In genomic region chr7:36278767-36279171, GRCh38 we compare ENCODE assay signal across 10 cellular contexts.
DNase-seq lines count a peak whose midpoint lies in the region; ATAC-seq, FAIRE-seq and TF ChIP-seq lines count a peak whose summit lies in the region.
"Had no signal": no experiment of that assay in that cellular context is flagged by ENCODE, and none has a peak within 500 bp of the region (broad histone marks: within the 10 kb centered on the region; RNA-seq: fewer than 3 reads in every experiment).

No MANE protein-coding gene starts in this region.

- H3K36me3 ChIP-seq in iPS-15b (ENCODE audit: control insufficient read depth, insufficient read depth, low read length) = peaks cover 1% of the 10 kb centered on the region
- no peaks in the 10 kb centered on the region for H3K36me3 ChIP-seq in uterus
- H3K36me3 ChIP-seq: BLaER1 had no signal

- no peak for ATAC-seq in stimulated activated naive B cell treated with anti-CD40 and anti-IgM and Interleukin-4, amounts not matched to agents 10 μg/mL and 1 μg/mL and 100 μg/mL, for 72 hours (replicated peaks)

- H3K36me3 Mint-ChIP-seq in activated CD4-positive, alpha-beta T cell treated with anti-CD3 and anti-CD28 coated beads, Interleukin-2, amount 10 ng/mL, durations not matched to agents 7 days and 5 days (ENCODE audit: low read depth) = no peaks in the 10 kb centered on the region
- H3K36me3 Mint-ChIP-seq in stimulated activated naive B cell treated with anti-CD40 and anti-IgM and Interleukin-4, amounts not matched to agents 10 μg/mL and 1 μg/mL and 100 μg/mL, for 72 hours = no peaks in the 10 kb centered on the region

- no peaks in the 10 kb centered on the region for H3K27me3 ChIP-seq in iPS-15b (ENCODE audit: control insufficient read depth, insufficient read depth, low read length)
- H3K27me3 ChIP-seq in uterus = no peaks in the 10 kb centered on the region
- H3K27me3 ChIP-seq: BLaER1 had no signal

- POLR2A ChIA-PET in activated CD4-positive, alpha-beta T cell treated with anti-CD3 and anti-CD28 coated beads, Interleukin-2, amount 10 ng/mL, durations not matched to agents 7 days and 5 days (lab: Charles Lee) = no interaction called here

- intact Hi-C loops in uterus (cut with DNase I; ENCODE audit: low total_unique reads) = no loop called here

- H3K27ac Mint-ChIP-seq in activated CD4-positive, alpha-beta T cell treated with anti-CD3 and anti-CD28 coated beads, Interleukin-2, amount 10 ng/mL, durations not matched to agents 7 days and 5 days = peak overlapping the region; percentile 20
- no peak overlapping the region for H3K27ac Mint-ChIP-seq in stimulated activated naive B cell treated with anti-CD40 and anti-IgM and Interleukin-4, amounts not matched to agents 10 μg/mL and 1 μg/mL and 100 μg/mL, for 72 hours

- FAIRE-seq in RCC 7860 (lab: Jason Lieb, UNC) = peak; percentile 74
- FAIRE-seq: bronchial epithelial cell had no signal

- peaks cover 42% of the 10 kb centered on the region for H3K4me1 Mint-ChIP-seq in activated CD4-positive, alpha-beta T cell treated with anti-CD3 and anti-CD28 coated beads, Interleukin-2, amount 10 ng/mL, durations not matched to agents 7 days and 5 days
- peaks cover 16 to 19% of the 10 kb centered on the region in 2 donors for H3K4me1 Mint-ChIP-seq in stimulated activated naive B cell treated with anti-CD40 and anti-IgM and Interleukin-4, amounts not matched to agents 10 μg/mL and 1 μg/mL and 100 μg/mL, for 72 hours

- H3K27ac ChIP-seq in uterus = peak overlapping the region; percentile 78 to 92
- H3K27ac ChIP-seq: BLaER1 had no signal

- CTCF ChIA-PET in activated CD4-positive, alpha-beta T cell treated with anti-CD3 and anti-CD28 coated beads, Interleukin-2, amount 10 ng/mL, durations not matched to agents 7 days and 5 days (lab: Charles Lee) = interaction anchor here (1.3 kb wide), 1 partner anchor 19 kb away, joined by 3 read pairs; no protein-coding TSS in a partner anchor

- H3K9me3 Mint-ChIP-seq in activated CD4-positive, alpha-beta T cell treated with anti-CD3 and anti-CD28 coated beads, Interleukin-2, amount 10 ng/mL, durations not matched to agents 7 days and 5 days = no peaks in the 10 kb centered on the region
- no peaks in the 10 kb centered on the region for H3K9me3 Mint-ChIP-seq in stimulated activated naive B cell treated with anti-CD40 and anti-IgM and Interleukin-4, amounts not matched to agents 10 μg/mL and 1 μg/mL and 100 μg/mL, for 72 hours

- peak overlapping the region; percentile 6 for H3K4me3 ChIP-seq in iPS-15b (ENCODE audit: low read depth, low read length)
- no peak overlapping the region for H3K4me3 ChIP-seq in uterus
- H3K4me3 ChIP-seq: BLaER1 had no signal

- H3K9ac ChIP-seq in iPS-15b (ENCODE audit: low read depth, low read length) = no peak overlapping the region
- H3K9ac ChIP-seq: BLaER1 had no signal

- H3K9me3 ChIP-seq in iPS-15b (ENCODE audit: control insufficient read depth, insufficient read depth, low read length) = no peaks in the 10 kb centered on the region
- no peaks in the 10 kb centered on the region for H3K9me3 ChIP-seq in uterus
- H3K9me3 ChIP-seq: BLaER1 had no signal

- H3K4me3 Mint-ChIP-seq in activated CD4-positive, alpha-beta T cell treated with anti-CD3 and anti-CD28 coated beads, Interleukin-2, amount 10 ng/mL, durations not matched to agents 7 days and 5 days = no peak overlapping the region
- no peak overlapping the region for H3K4me3 Mint-ChIP-seq in stimulated activated naive B cell treated with anti-CD40 and anti-IgM and Interleukin-4, amounts not matched to agents 10 μg/mL and 1 μg/mL and 100 μg/mL, for 72 hours

- no peak for TF ChIP-seq POLR2A in uterus (IDR thresholded peaks at IDR 0.05)

- no peak for TF ChIP-seq CTCF in uterus (IDR thresholded peaks at IDR 0.05)

- H3K27me3 Mint-ChIP-seq in activated CD4-positive, alpha-beta T cell treated with anti-CD3 and anti-CD28 coated beads, Interleukin-2, amount 10 ng/mL, durations not matched to agents 7 days and 5 days = no peaks in the 10 kb centered on the region
- peaks cover 15 to 20% of the 10 kb centered on the region in 2 donors for H3K27me3 Mint-ChIP-seq in stimulated activated naive B cell treated with anti-CD40 and anti-IgM and Interleukin-4, amounts not matched to agents 10 μg/mL and 1 μg/mL and 100 μg/mL, for 72 hours

- DNase-seq in activated CD4-positive, alpha-beta T cell treated with anti-CD3 and anti-CD28 coated beads, Interleukin-2, amount 10 ng/mL, durations not matched to agents 7 days and 5 days = no peak
- DNase-seq in activated CD4-positive, alpha-beta T cell treated with anti-CD3 and anti-CD28 coated beads for 48 hours = no peak
- peak; percentile 58 for DNase-seq in RCC 7860 (ENCODE audit: low spot score)
- DNase-seq in uterus = peak; percentile 65 to 70
- DNase-seq in activated naive CD4-positive, alpha-beta T cell treated with anti-CD3 and anti-CD28 coated beads, Interleukin-2, amount 50 U/mL, for 16 hours = no peak
- no peak for DNase-seq in stimulated activated naive B cell treated with anti-CD40 and anti-IgM and Interleukin-4, amounts not matched to agents 10 μg/mL and 1 μg/mL and 100 μg/mL, for 72 hours
- no peak for DNase-seq in activated effector memory CD4-positive, alpha-beta T cell treated with anti-CD3 and anti-CD28 coated beads, Interleukin-2, amount 50 U/mL, for 16 hours

- H3K4me1 ChIP-seq in iPS-15b (ENCODE audit: control insufficient read depth, insufficient read depth, low read length) = peaks cover 55% of the 10 kb centered on the region
- peaks cover 7 to 19% of the 10 kb centered on the region in 2 donors for H3K4me1 ChIP-seq in uterus

Comparison
In these comparisons a context has a peak if more than half of its experiments do, and no peak if none do; other contexts are left out.
1. DNase-seq: peak in RCC 7860 (single experiment) and uterus (2 of 2); none in activated CD4-positive, alpha-beta T cell treated with anti-CD3 and anti-CD28 coated beads, Interleukin-2, amount 10 ng/mL, durations not matched to agents 7 days and 5 days (single experiment), activated CD4-positive, alpha-beta T cell treated with anti-CD3 and anti-CD28 coated beads for 48 hours (single experiment), activated naive CD4-positive, alpha-beta T cell treated with anti-CD3 and anti-CD28 coated beads, Interleukin-2, amount 50 U/mL, for 16 hours (single experiment), stimulated activated naive B cell treated with anti-CD40 and anti-IgM and Interleukin-4, amounts not matched to agents 10 μg/mL and 1 μg/mL and 100 μg/mL, for 72 hours (single experiment) and activated effector memory CD4-positive, alpha-beta T cell treated with anti-CD3 and anti-CD28 coated beads, Interleukin-2, amount 50 U/mL, for 16 hours (single experiment).